14 cellular contexts compared by ENCODE assay signal in genomic region chr1:12573015-12573825, GRCh38. TPM values are rescaled to one million over a fixed set of nuclear protein-coding genes. Genes with fewer than 3 reads are reported as not detected.
DNase-seq lines count a peak whose midpoint lies in the region; ATAC-seq and TF ChIP-seq lines count a peak whose summit lies in the region.
"Had no signal": no experiment of that assay in that cellular context is flagged by ENCODE, and none has a peak within 500 bp of the region (broad histone marks: within the 10 kb centered on the region; RNA-seq: fewer than 3 reads in every experiment).

No MANE protein-coding gene starts in this region.

- H3K36me3 ChIP-seq in PC-9 (ENCODE audit: low read depth) = peaks cover 19% of the 10 kb centered on the region
- peaks cover 0 to 63% of the 10 kb centered on the region in 2 donors for H3K36me3 ChIP-seq in adrenal gland (replicated peaks in 1 of 2)
- H3K36me3 ChIP-seq in hepatocyte (replicated peaks; ENCODE audit: insufficient read depth, low read depth) = no peaks in the 10 kb centered on the region

- peak overlapping the region; percentile 40 for H3K4me2 ChIP-seq in PC-9
- no peak overlapping the region for H3K4me2 ChIP-seq in hepatocyte

- no peaks in the 10 kb centered on the region for H3K27me3 Mint-ChIP-seq in stimulated activated naive CD8-positive, alpha-beta T cell treated with anti-CD3 and anti-CD28 coated beads, Interleukin-15, amount 100 ng/mL, for 72 hours
- no peaks in the 10 kb centered on the region for H3K27me3 Mint-ChIP-seq in activated CD8-positive, alpha-beta memory T cell treated with anti-CD3 and anti-CD28 coated beads, Interleukin-2, amount 10 ng/mL, durations not matched to agents 7 days and 5 days
- H3K27me3 Mint-ChIP-seq: CD4-positive, CD25-positive, alpha-beta regulatory T cell had no signal

- peaks cover 10% of the 10 kb centered on the region for H3K36me3 Mint-ChIP-seq in activated CD8-positive, alpha-beta memory T cell treated with anti-CD3 and anti-CD28 coated beads, Interleukin-2, amount 10 ng/mL, durations not matched to agents 7 days and 5 days

- DNase-seq in PC-9 (no peak), adrenal gland (peak in 5 of 7 donors; percentile 47 to 65 (median 49)), hepatocyte (ENCODE audit: low spot score) (no peak), T1000 (lab: John Stamatoyannopoulos, UW) (no peak), RPMI8226 (no peak)
- no peak for DNase-seq in stimulated activated naive CD8-positive, alpha-beta T cell treated with anti-CD3 and anti-CD28 coated beads, Interleukin-15, amount 100 ng/mL, for 72 hours
- DNase-seq in activated CD8-positive, alpha-beta memory T cell treated with anti-CD3 and anti-CD28 coated beads, Interleukin-2, amount 10 ng/mL, durations not matched to agents 7 days and 5 days = no peak
- DNase-seq: activated T-cell treated with anti-CD3 and anti-CD28 coated beads, Interleukin-2, amount 50 U/mL, for 72 hours; CD4-positive, CD25-positive, alpha-beta regulatory T cell; GF-D8; NCI-H1105 treated with DMSO at 0.1 percent for 48 hours; NCI-H524; stomach had no signal

- H3K9me3 Mint-ChIP-seq in stimulated activated naive CD8-positive, alpha-beta T cell treated with anti-CD3 and anti-CD28 coated beads, Interleukin-15, amount 100 ng/mL, for 72 hours = no peaks in the 10 kb centered on the region
- no peaks in the 10 kb centered on the region for H3K9me3 Mint-ChIP-seq in activated CD8-positive, alpha-beta memory T cell treated with anti-CD3 and anti-CD28 coated beads, Interleukin-2, amount 10 ng/mL, durations not matched to agents 7 days and 5 days (ENCODE audit: low read depth)
- H3K9me3 Mint-ChIP-seq: activated T-cell treated with anti-CD3 and anti-CD28 coated beads, Interleukin-2, amount 50 U/mL, for 72 hours; CD4-positive, CD25-positive, alpha-beta regulatory T cell had no signal

- H3K4me1 ChIP-seq in PC-9 (replicated peaks; ENCODE audit: insufficient read depth) (peaks cover 20% of the 10 kb centered on the region), adrenal gland (replicated peaks in 1 of 2) (no peaks in the 10 kb centered on the region), hepatocyte (ENCODE audit: insufficient read depth) (no peaks in the 10 kb centered on the region)

- H3K27me3 ChIP-seq in PC-9 (ENCODE audit: insufficient read depth, low read depth) = no peaks in the 10 kb centered on the region
- no peaks in the 10 kb centered on the region for H3K27me3 ChIP-seq in adrenal gland
- H3K27me3 ChIP-seq in hepatocyte = no peaks in the 10 kb centered on the region
- H3K27me3 ChIP-seq: stomach had no signal

- POLR2A ChIA-PET in PC-9 (lab: Charles Lee; ENCODE audit: unreplicated experiment) = interaction anchor here (0.5 to 1.0 kb wide), 2 partner anchors 45 to 130 kb away, joined by 3 to 6 read pairs; no protein-coding TSS in a partner anchor

- H3K79me2 ChIP-seq in PC-9 (ENCODE audit: low read depth) (no peaks in the 10 kb centered on the region), hepatocyte (no peaks in the 10 kb centered on the region)

- no peak overlapping the region for H3K4me3 ChIP-seq in PC-9
- no peak overlapping the region for H3K4me3 ChIP-seq in adrenal gland
- H3K4me3 ChIP-seq in hepatocyte = no peak overlapping the region
- H3K4me3 ChIP-seq: stomach had no signal

- H3F3A ChIP-seq in PC-9 (ENCODE audit: insufficient read depth, low read depth) = peaks cover 42% of the 10 kb centered on the region

- H3K27ac Mint-ChIP-seq in stimulated activated naive CD8-positive, alpha-beta T cell treated with anti-CD3 and anti-CD28 coated beads, Interleukin-15, amount 100 ng/mL, for 72 hours = peak overlapping the region; percentile 68 to 81
- H3K27ac Mint-ChIP-seq in activated CD8-positive, alpha-beta memory T cell treated with anti-CD3 and anti-CD28 coated beads, Interleukin-2, amount 10 ng/mL, durations not matched to agents 7 days and 5 days = no peak overlapping the region
- H3K27ac Mint-ChIP-seq: activated T-cell treated with anti-CD3 and anti-CD28 coated beads, Interleukin-2, amount 50 U/mL, for 72 hours had no signal

- H2AFZ ChIP-seq in PC-9 (no peak overlapping the region), hepatocyte (no peak overlapping the region)

- H3K9me3 ChIP-seq in PC-9 (ENCODE audit: insufficient read depth, low read depth) = no peaks in the 10 kb centered on the region
- H3K9me3 ChIP-seq in adrenal gland (replicated peaks in 1 of 3) = no peaks in the 10 kb centered on the region
- H3K9me3 ChIP-seq in hepatocyte (ENCODE audit: low read depth) = no peaks in the 10 kb centered on the region
- H3K9me3 ChIP-seq: stomach had no signal

- peaks cover 14% of the 10 kb centered on the region for H3K4me1 Mint-ChIP-seq in stimulated activated naive CD8-positive, alpha-beta T cell treated with anti-CD3 and anti-CD28 coated beads, Interleukin-15, amount 100 ng/mL, for 72 hours
- no peaks in the 10 kb centered on the region for H3K4me1 Mint-ChIP-seq in activated CD8-positive, alpha-beta memory T cell treated with anti-CD3 and anti-CD28 coated beads, Interleukin-2, amount 10 ng/mL, durations not matched to agents 7 days and 5 days
- H3K4me1 Mint-ChIP-seq: CD4-positive, CD25-positive, alpha-beta regulatory T cell had no signal

- 83 to 93% (median 89%) methylated on average over 9 of the region's 9 CpGs for WGBS in adrenal gland, 4 donors
- WGBS in hepatocyte (ENCODE audit: low lambda C conversion rate, missing lambda C conversion rate) = 96% methylated on average over 9 of the region's 9 CpGs

- H3K4me3 Mint-ChIP-seq in stimulated activated naive CD8-positive, alpha-beta T cell treated with anti-CD3 and anti-CD28 coated beads, Interleukin-15, amount 100 ng/mL, for 72 hours = no peak overlapping the region
- no peak overlapping the region for H3K4me3 Mint-ChIP-seq in activated CD8-positive, alpha-beta memory T cell treated with anti-CD3 and anti-CD28 coated beads, Interleukin-2, amount 10 ng/mL, durations not matched to agents 7 days and 5 days
- H3K4me3 Mint-ChIP-seq: activated T-cell treated with anti-CD3 and anti-CD28 coated beads, Interleukin-2, amount 50 U/mL, for 72 hours; CD4-positive, CD25-positive, alpha-beta regulatory T cell had no signal

- intact Hi-C loops in PC-9 (cut with micrococcal nuclease; ENCODE audit: unreplicated experiment) = loop anchor here (1.0 kb wide), 1 partner anchor 46 kb away; no protein-coding TSS in a partner anchor
- intact Hi-C loops in adrenal gland (cut with DNase I) = no loop called here

- TF ChIP-seq CTCF in PC-9 (conservative IDR thresholded peaks at IDR 0.05) (no peak), adrenal gland (IDR thresholded peaks at IDR 0.05) (no peak), hepatocyte (IDR thresholded peaks at IDR 0.05; ENCODE audit: poor library complexity) (no peak)

- no peak for TF ChIP-seq POLR2A in adrenal gland (IDR thresholded peaks at IDR 0.05)

- CTCF ChIA-PET in PC-9 (lab: Charles Lee) = no interaction called here
- CTCF ChIA-PET in activated CD8-positive, alpha-beta memory T cell treated with anti-CD3 and anti-CD28 coated beads, Interleukin-2, amount 10 ng/mL, durations not matched to agents 7 days and 5 days (lab: Charles Lee) = interaction anchor here (1.1 kb wide), 1 partner anchor 72 kb away, joined by 3 read pairs; no protein-coding TSS in a partner anchor

- no peaks in the 10 kb centered on the region for H4K20me1 ChIP-seq in PC-9 (ENCODE audit: insufficient read depth)
- H4K20me1 ChIP-seq in hepatocyte (ENCODE audit: insufficient read depth, poor library complexity, severe bottlenecking) = no peaks in the 10 kb centered on the region

- H3K27ac ChIP-seq in PC-9 (peak overlapping the region; percentile 85), adrenal gland (no peak overlapping the region), hepatocyte (peak overlapping the region; percentile 40)
- H3K27ac ChIP-seq: stomach, VCaP had no signal

- ATAC-seq in stimulated activated naive CD8-positive, alpha-beta T cell treated with anti-CD3 and anti-CD28 coated beads, Interleukin-15, amount 100 ng/mL, for 72 hours = no peak
- ATAC-seq in activated CD8-positive, alpha-beta memory T cell treated with anti-CD3 and anti-CD28 coated beads, Interleukin-2, amount 10 ng/mL, durations not matched to agents 7 days and 5 days = no peak
- ATAC-seq: activated T-cell treated with anti-CD3 and anti-CD28 coated beads, Interleukin-2, amount 50 U/mL, for 72 hours had no signal

- BruUV-seq in PC-9 (replicated peaks; lab: Mats Ljungman, UMichigan) = no TSS peak

- no peaks in the 10 kb centered on the region for H3K9me2 ChIP-seq in PC-9 (ENCODE audit: insufficient read depth)
- no peaks in the 10 kb centered on the region for H3K9me2 ChIP-seq in hepatocyte (replicated peaks; ENCODE audit: insufficient read depth)

RNA-seq across cellular contexts. Expression of gene DHRS3, which starts 44.8 kb away (rescaled TPM):
- 144 and 154 TPM in 2 replicates for total RNA-seq in PC-9 (2021)
- 10 to 100 TPM; 15.3 to 72.4 (median 41.3) TPM for total RNA-seq in adrenal gland
- 10 to 100 TPM in 2 of 3 donors, 1 to 10 TPM in 1; 7.7 to 44.2 (median 44.2) TPM for polyA plus RNA-seq in adrenal gland
- total RNA-seq in hepatocyte = 98.9 and 103 TPM in 2 replicates
- polyA plus RNA-seq in hepatocyte = 75.9 and 84.1 TPM in 2 replicates
- total RNA-seq in activated CD8-positive, alpha-beta memory T cell treated with anti-CD3 and anti-CD28 coated beads, Interleukin-2, amount 10 ng/mL, durations not matched to agents 7 days and 5 days = 10 to 100 TPM; 20.8 to 60.4 TPM

Comparison
In these comparisons a context has a peak if more than half of its experiments do, and no peak if none do; other contexts are left out.
1. DNase-seq: peak in adrenal gland (5 of 7); none in PC-9 (0 of 2), hepatocyte (single experiment), stimulated activated naive CD8-positive, alpha-beta T cell treated with anti-CD3 and anti-CD28 coated beads, Interleukin-15, amount 100 ng/mL, for 72 hours (0 of 2), T1000 (single experiment), RPMI8226 (single experiment) and activated CD8-positive, alpha-beta memory T cell treated with anti-CD3 and anti-CD28 coated beads, Interleukin-2, amount 10 ng/mL, durations not matched to agents 7 days and 5 days (single experiment).
2. H3K27ac ChIP-seq: peak in PC-9 (single experiment) and hepatocyte (single experiment); none in adrenal gland (0 of 5).